ENCODE assay signal across 19 cellular contexts in the genomic region with DNA sequence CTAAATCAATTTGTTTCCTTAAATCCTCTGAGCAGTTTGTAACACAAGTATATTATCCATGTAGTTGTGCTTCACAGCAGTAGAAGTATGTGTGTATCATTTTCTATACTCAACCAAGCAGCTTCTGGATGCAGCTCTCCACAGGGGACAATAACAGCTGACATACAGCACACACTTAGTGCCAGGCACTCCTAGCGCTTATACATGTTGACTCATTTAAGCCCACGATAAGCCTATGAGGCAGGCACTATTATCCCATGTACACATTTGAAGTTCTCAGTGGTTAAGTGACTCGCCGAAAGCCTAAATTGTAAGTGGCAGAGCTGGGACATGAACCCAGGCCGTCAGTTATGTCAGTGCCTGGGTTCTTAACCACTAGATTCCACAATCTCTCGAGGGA. TPM values are rescaled to one million over a fixed set of nuclear protein-coding genes. Genes with fewer than 3 reads are reported as not detected.
A peak's percentile ranks its signal among the peaks of the same experiment; 100 is the strongest.
DNase-seq lines count a peak whose midpoint lies in the region; ATAC-seq and TF ChIP-seq lines count a peak whose summit lies in the region.
"Had no signal": no experiment of that assay in that cellular context is flagged by ENCODE, and none has a peak within 500 bp of the region (broad histone marks: within the 10 kb centered on the region; RNA-seq: fewer than 3 reads in every experiment).

No MANE protein-coding gene starts in this region.

- no peaks in the 10 kb centered on the region for H3K36me3 Mint-ChIP-seq in activated T-helper 17 cell treated with anti-CD3 and anti-CD28 coated beads, Interleukin-2, amount 50 U/mL, for 72 hours (ENCODE audit: low read depth)
- H3K36me3 Mint-ChIP-seq: immature natural killer cell; stimulated activated memory B cell treated with anti-CD40 and anti-IgM and Interleukin-4, amounts not matched to agents 10 μg/mL and 1 μg/mL and 100 μg/mL, for 72 hours had no signal

- H3K27me3 ChIP-seq in hepatocyte: no peaks in the 10 kb centered on the region

- H3K9me3 Mint-ChIP-seq in activated T-helper 17 cell treated with anti-CD3 and anti-CD28 coated beads, Interleukin-2, amount 50 U/mL, for 72 hours: peaks cover 3% of the 10 kb centered on the region
- H3K9me3 Mint-ChIP-seq: immature natural killer cell; memory B cell; stimulated activated memory B cell treated with anti-CD40 and anti-IgM and Interleukin-4, amounts not matched to agents 10 μg/mL and 1 μg/mL and 100 μg/mL, for 72 hours had no signal

- no peaks in the 10 kb centered on the region for H3K4me1 ChIP-seq in hepatocyte (ENCODE audit: insufficient read depth)

- H4K20me1 ChIP-seq in hepatocyte (ENCODE audit: insufficient read depth, poor library complexity, severe bottlenecking): no peaks in the 10 kb centered on the region

- no peaks in the 10 kb centered on the region for H3K36me3 ChIP-seq in hepatocyte (replicated peaks; ENCODE audit: insufficient read depth, low read depth)
- H3K36me3 ChIP-seq: WERI-Rb-1 had no signal

- no peaks in the 10 kb centered on the region for H3K27me3 Mint-ChIP-seq in activated T-helper 17 cell treated with anti-CD3 and anti-CD28 coated beads, Interleukin-2, amount 50 U/mL, for 72 hours
- H3K27me3 Mint-ChIP-seq: activated naive CD8-positive, alpha-beta T cell treated with anti-CD3 and anti-CD28 coated beads, Interleukin-2, amount 10 ng/mL, durations not matched to agents 7 days and 5 days; memory B cell; stimulated activated memory B cell treated with anti-CD40 and anti-IgM and Interleukin-4, amounts not matched to agents 10 μg/mL and 1 μg/mL and 100 μg/mL, for 72 hours had no signal

- H2AFZ ChIP-seq in hepatocyte: no peak overlapping the region

- H3K79me2 ChIP-seq in hepatocyte: no peaks in the 10 kb centered on the region

- peak; percentile 14 for DNase-seq in stimulated activated CD4-positive, alpha-beta T cell treated with anti-CD3 and anti-CD28 coated beads, Interleukin-15, amount 100 ng/mL, for 24 hours
- DNase-seq in stimulated activated CD4-positive, alpha-beta T cell treated with anti-CD3 and anti-CD28 coated beads, Interleukin-2, amount 100 ng/mL, for 24 hours: no peak
- DNase-seq in hepatocyte (ENCODE audit: low spot score) (no peak), NCI-H226 (no peak), anterior cingulate cortex (lab: John Stamatoyannopoulos, UW) (no peak), hepatic stellate cell (ENCODE audit: low spot score) (no peak), NCI-H1417 treated with DMSO at 0.1 percent for 48 hours (lab: John Stamatoyannopoulos, UW) (no peak)
- DNase-seq: activated naive CD8-positive, alpha-beta T cell treated with anti-CD3 and anti-CD28 coated beads, Interleukin-2, amount 10 ng/mL, durations not matched to agents 7 days and 5 days; cerebellar nuclear complex; endodermal cell; GDM1; immature natural killer cell; NCI-H774; WERI-Rb-1 had no signal

- H3K4me1 Mint-ChIP-seq in activated T-helper 17 cell treated with anti-CD3 and anti-CD28 coated beads, Interleukin-2, amount 50 U/mL, for 72 hours: no peaks in the 10 kb centered on the region

- no peak overlapping the region for H3K27ac Mint-ChIP-seq in activated T-helper 17 cell treated with anti-CD3 and anti-CD28 coated beads, Interleukin-2, amount 50 U/mL, for 72 hours
- H3K27ac Mint-ChIP-seq: activated naive CD8-positive, alpha-beta T cell treated with anti-CD3 and anti-CD28 coated beads, Interleukin-2, amount 10 ng/mL, durations not matched to agents 7 days and 5 days; endodermal cell; immature natural killer cell; memory B cell; stimulated activated memory B cell treated with anti-CD40 and anti-IgM and Interleukin-4, amounts not matched to agents 10 μg/mL and 1 μg/mL and 100 μg/mL, for 72 hours had no signal

- H3K4me2 ChIP-seq in hepatocyte: no peak overlapping the region

- no peaks in the 10 kb centered on the region for H3K9me2 ChIP-seq in hepatocyte (replicated peaks; ENCODE audit: insufficient read depth)

- peak; percentile 95 for ATAC-seq in activated T-helper 17 cell treated with anti-CD3 and anti-CD28 coated beads, Interleukin-2, amount 50 U/mL, for 72 hours (replicated peaks)
- ATAC-seq: HCT116; sciatic nerve; stimulated activated memory B cell treated with anti-CD40 and anti-IgM and Interleukin-4, amounts not matched to agents 10 μg/mL and 1 μg/mL and 100 μg/mL, for 72 hours had no signal

- TF ChIP-seq CTCF in hepatocyte (IDR thresholded peaks at IDR 0.05; ENCODE audit: poor library complexity): no peak

- no peak overlapping the region for H3K4me3 Mint-ChIP-seq in activated T-helper 17 cell treated with anti-CD3 and anti-CD28 coated beads, Interleukin-2, amount 50 U/mL, for 72 hours
- H3K4me3 Mint-ChIP-seq: activated naive CD8-positive, alpha-beta T cell treated with anti-CD3 and anti-CD28 coated beads, Interleukin-2, amount 10 ng/mL, durations not matched to agents 7 days and 5 days; endodermal cell; immature natural killer cell; memory B cell; stimulated activated memory B cell treated with anti-CD40 and anti-IgM and Interleukin-4, amounts not matched to agents 10 μg/mL and 1 μg/mL and 100 μg/mL, for 72 hours had no signal

- WGBS in hepatocyte (ENCODE audit: low lambda C conversion rate, missing lambda C conversion rate): 89% methylated on average over 6 of the region's 6 CpGs

- H3K27ac ChIP-seq in hepatocyte: peak overlapping the region; percentile 38
- H3K27ac ChIP-seq: WERI-Rb-1 had no signal

- no peaks in the 10 kb centered on the region for H3K9me3 ChIP-seq in hepatocyte (ENCODE audit: low read depth)

- H3K4me3 ChIP-seq in hepatocyte: no peak overlapping the region

RNA-seq across cellular contexts. Expression of a gene that starts 20.3 kb away (rescaled TPM):
- total RNA-seq in activated T-helper 17 cell treated with anti-CD3 and anti-CD28 coated beads, Interleukin-2, amount 50 U/mL, for 72 hours: 10 to 100 TPM; 46.6 to 92.4 TPM
- total RNA-seq in hepatocyte: 67.7 and 73.8 TPM in 2 replicates
- polyA plus RNA-seq in hepatocyte: 46.9 and 53.2 TPM in 2 replicates
